8 cellular contexts compared by ENCODE assay signal in genomic region chr2:182715896-182716664, GRCh38. TPM values are rescaled to one million over a fixed set of nuclear protein-coding genes. Genes with fewer than 3 reads are reported as not detected.
A peak's percentile ranks its signal among the peaks of the same experiment; 100 is the strongest.
DNase-seq lines count a peak whose midpoint lies in the region; ATAC-seq and TF ChIP-seq lines count a peak whose summit lies in the region.

Gene DNAJC10 (plus strand): TSS chr2:182716257. CDS start chr2:182718087, 1,830 bp downstream.

- POLR2A ChIA-PET in CD8-positive, alpha-beta T cell (lab: Charles Lee) = interaction anchor here (1.0 kb wide), 1 partner anchor 7 kb away, joined by 4 read pairs; no protein-coding TSS in a partner anchor

- CTCF ChIA-PET in CD8-positive, alpha-beta T cell (lab: Charles Lee) = interaction anchor here (0.5 kb wide), 1 partner anchor 400 kb away, joined by 3 read pairs; no protein-coding TSS in a partner anchor

- DNase-seq in CD8-positive, alpha-beta T cell = peak; percentile 66 to 88 (median 80)
- DNase-seq in NCI-H82 treated with DMSO at 0.1 percent for 48 hours (lab: John Stamatoyannopoulos, UW; ENCODE audit: unreplicated experiment) (peak; percentile 65), memory B cell (ENCODE audit: low spot score in 2 of 2) (peak; percentile 87 to 92)
- peak; percentile 95 for DNase-seq in activated CD8-positive, alpha-beta memory T cell treated with anti-CD3 and anti-CD28 coated beads for 24 hours
- peak; percentile 81 to 82 (median 81) for DNase-seq in effector memory CD8-positive, alpha-beta T cell
- peak; percentile 74 for DNase-seq in stimulated activated CD8-positive, alpha-beta memory T cell treated with anti-CD3 and anti-CD28 coated beads, Interleukin-12 subunit alpha, Interleukin-12 subunit beta, amount 100 ng/mL, for 24 hours (ENCODE audit: extremely low read depth)

- no peak within 1 kb of the TSS for H3K4me3 Mint-ChIP-seq in CD8-positive, alpha-beta T cell
- H3K4me3 Mint-ChIP-seq in effector memory CD8-positive, alpha-beta T cell = no peak within 1 kb of the TSS
- H3K4me3 Mint-ChIP-seq in memory B cell = no peak within 1 kb of the TSS

- peaks cover 5% of the 10 kb centered on the region for H3K27me3 Mint-ChIP-seq in CD8-positive, alpha-beta T cell (ENCODE audit: low read depth)
- H3K27me3 Mint-ChIP-seq in effector memory CD8-positive, alpha-beta T cell = peaks cover 11 to 24% of the 10 kb centered on the region in 2 donors
- H3K27me3 Mint-ChIP-seq in memory B cell = no peaks in the 10 kb centered on the region

- peaks cover 21% of the 10 kb centered on the region for H3K4me1 ChIP-seq in CD8-positive, alpha-beta T cell (ENCODE audit: insufficient read depth, low read length)

- H3K27me3 ChIP-seq in CD8-positive, alpha-beta T cell (ENCODE audit: insufficient read depth, low read length) = no peaks in the 10 kb centered on the region

- H3K9me3 ChIP-seq in CD8-positive, alpha-beta T cell (ENCODE audit: low read length) = no peaks in the 10 kb centered on the region

- peaks cover 3% of the 10 kb centered on the region for H3K4me1 Mint-ChIP-seq in CD8-positive, alpha-beta T cell (ENCODE audit: low read depth)
- H3K4me1 Mint-ChIP-seq in effector memory CD8-positive, alpha-beta T cell (ENCODE audit: low read depth in 2 of 2) = peaks cover 0 to 6% of the 10 kb centered on the region in 2 donors
- peaks cover 15% of the 10 kb centered on the region for H3K4me1 Mint-ChIP-seq in memory B cell

- intact Hi-C loops in CD8-positive, alpha-beta T cell (cut with DNase I, micrococcal nuclease) = loop anchor here (1.0 to 10.0 kb wide), 5 partner anchors 321 to 825 kb away; partner anchors contain the start of genes ITPRID2 (in 2 of the 2), NCKAP1 (in 1 of the 2) and NUP35 (in 1 of the 2)

- ATAC-seq in CD8-positive, alpha-beta T cell = peak; percentile 81
- peak; percentile 80 for ATAC-seq in GM19438 (IDR thresholded peaks at IDR 0.05; ENCODE audit: low read depth, unreplicated experiment)
- ATAC-seq in HG03571 (IDR thresholded peaks at IDR 0.05; ENCODE audit: unreplicated experiment) = peak; percentile 83
- ATAC-seq in effector memory CD8-positive, alpha-beta T cell (replicated peaks) = peak; percentile 85
- peak; percentile 69 for ATAC-seq in memory B cell (ENCODE audit: low read depth)

- peaks cover 7% of the 10 kb centered on the region for H3K36me3 Mint-ChIP-seq in CD8-positive, alpha-beta T cell
- H3K36me3 Mint-ChIP-seq in effector memory CD8-positive, alpha-beta T cell (ENCODE audit: insufficient read depth) = peaks cover 15% of the 10 kb centered on the region
- H3K36me3 Mint-ChIP-seq in memory B cell = peaks cover 2% of the 10 kb centered on the region

- TF ChIP-seq CTCF in CD8-positive, alpha-beta T cell (IDR thresholded peaks at IDR 0.05) = no peak

- H3K4me3 ChIP-seq in CD8-positive, alpha-beta T cell (ENCODE audit: low read depth, low read length) = peak within 1 kb of the TSS; percentile 85

- H3K27ac ChIP-seq in CD8-positive, alpha-beta T cell (ENCODE audit: low read depth, low read length) = peak within 1 kb of the TSS; percentile 59

- no peak within 1 kb of the TSS for H3K27ac Mint-ChIP-seq in CD8-positive, alpha-beta T cell
- no peak within 1 kb of the TSS for H3K27ac Mint-ChIP-seq in effector memory CD8-positive, alpha-beta T cell
- no peak within 1 kb of the TSS for H3K27ac Mint-ChIP-seq in memory B cell

- H3K9me3 Mint-ChIP-seq in CD8-positive, alpha-beta T cell = no peaks in the 10 kb centered on the region
- no peaks in the 10 kb centered on the region for H3K9me3 Mint-ChIP-seq in effector memory CD8-positive, alpha-beta T cell
- H3K9me3 Mint-ChIP-seq in memory B cell = no peaks in the 10 kb centered on the region

- H3K36me3 ChIP-seq in CD8-positive, alpha-beta T cell (ENCODE audit: insufficient read depth, low read length) = no peaks in the 10 kb centered on the region

RNA-seq across cellular contexts. Expression of gene DNAJC10, which starts in this region (rescaled TPM):
- total RNA-seq in CD8-positive, alpha-beta T cell = 10 to 100 TPM; 27.5 to 27.9 TPM

Comparison
In these comparisons a context has a peak if more than half of its experiments do, and no peak if none do; other contexts are left out.
1. Peak in every context shown above with its lines: DNase-seq, ATAC-seq, H3K4me3 ChIP-seq and H3K27ac ChIP-seq.